ENCODE assay signal across 8 cellular contexts in genomic region chr2:219386532-219387280, GRCh38. TPM values are rescaled to one million over a fixed set of nuclear protein-coding genes. Genes with fewer than 3 reads are reported as not detected.
DNase-seq lines count a peak whose midpoint lies in the region; ATAC-seq and TF ChIP-seq lines count a peak whose summit lies in the region.

No MANE protein-coding gene starts in this region.

- peak overlapping the region; percentile 64; the same call in 1 of the 2 replicates for H2AFZ ChIP-seq in KMS-11 (ENCODE audit: low read depth)

- H3K36me3 ChIP-seq in KMS-11 (ENCODE audit: insufficient read depth) (no peaks in the 10 kb centered on the region), muscle layer of duodenum (ENCODE audit: control insufficient read depth in 1 of 2, insufficient read depth in 2 of 2, low read length in 2 of 2) (peaks cover 43% of the 10 kb centered on the region in 2 donors)

- no peak for ATAC-seq in GM18873 (IDR thresholded peaks at IDR 0.05; ENCODE audit: low FRiP score, unreplicated experiment)

- H3K27me3 ChIP-seq in AG04450 (ENCODE audit: control insufficient read depth, insufficient read depth, low read length) (peaks cover 4% of the 10 kb centered on the region), KMS-11 (ENCODE audit: insufficient read depth, low read depth) (no peaks in the 10 kb centered on the region), muscle layer of duodenum (ENCODE audit: low read depth, low read length) (no peaks in the 10 kb centered on the region)

- H3K4me3 ChIP-seq in AG04450 (ENCODE audit: low read depth, low read length) (peak overlapping the region; percentile 90), KMS-11 (IDR thresholded peaks at IDR 0.05; ENCODE audit: insufficient read depth, low read depth, low read length) (no peak overlapping the region), muscle layer of duodenum (ENCODE audit: low read depth in 1 of 2, low read length in 2 of 2) (peak overlapping the region; percentile 82 to 86)

- no peak for DNase-seq in AG04450 (ENCODE audit: low read depth, low spot score)
- no peak for DNase-seq in caudate nucleus (lab: John Stamatoyannopoulos, UW)
- no peak for DNase-seq in SIG-M5 treated with dmso at 0.1 percent for 504 hours (lab: John Stamatoyannopoulos, UW; ENCODE audit: unreplicated experiment)
- DNase-seq in HPDE6-E6E7 (ENCODE audit: extremely low spot score), result no peak
- no peak for DNase-seq in COR-L47 (lab: John Stamatoyannopoulos, UW)

- CTCF ChIA-PET in AG04450 (lab: Charles Lee), result interaction anchor here (1.4 to 6.8 kb wide), 2 partner anchors 23 to 143 kb away, joined by 3 to 61 read pairs; no protein-coding TSS in a partner anchor

- POLR2A ChIA-PET in AG04450 (lab: Yijun Ruan, JAX), result interaction anchor here (1.1 to 1.5 kb wide), 5 partner anchors 11 to 112 kb away, joined by 3 to 14 read pairs (median 6); partner anchors contain the start of genes DNAJB2 and GMPPA

- TF ChIP-seq CTCF in AG04450 (IDR thresholded peaks at IDR 0.05; ENCODE audit: low read depth, low read length) (no peak), KMS-11 (conservative IDR thresholded peaks at IDR 0.05; ENCODE audit: low read depth, low read length) (no peak)

- H4K20me1 ChIP-seq in KMS-11 (ENCODE audit: insufficient read depth), result no peaks in the 10 kb centered on the region

- no peaks in the 10 kb centered on the region for H3K79me2 ChIP-seq in KMS-11 (ENCODE audit: insufficient read depth, low read depth)

- H3K27ac ChIP-seq in AG04450 (ENCODE audit: low read depth, low read length) (peak overlapping the region; percentile 96), KMS-11 (peak overlapping the region; percentile 79), caudate nucleus (ENCODE audit: low read depth, low read length) (peak overlapping the region; percentile 60), muscle layer of duodenum (ENCODE audit: low read length) (peak overlapping the region; percentile 88)

- H3K9ac ChIP-seq in KMS-11, result peak overlapping the region; percentile 88

- H3K9me3 ChIP-seq in AG04450 (ENCODE audit: control insufficient read depth, insufficient read depth, low read length), result no peaks in the 10 kb centered on the region; the same call in 1 of the 2 replicates
- no peaks in the 10 kb centered on the region for H3K9me3 ChIP-seq in muscle layer of duodenum (ENCODE audit: control insufficient read depth in 1 of 2, low read length in 2 of 2)

- H3K4me1 ChIP-seq in KMS-11 (ENCODE audit: low read depth, poor library complexity, severe bottlenecking) (peaks cover 6% of the 10 kb centered on the region), muscle layer of duodenum (ENCODE audit: control insufficient read depth in 1 of 2, insufficient read depth in 2 of 2, low read length in 2 of 2) (peaks cover 16 to 22% of the 10 kb centered on the region in 2 donors)

- peak overlapping the region; percentile 33 for H3K4me2 ChIP-seq in KMS-11

RNA-seq across cellular contexts. Expression of gene DNPEP, which starts 1.0 kb away (rescaled TPM):
- polyA plus RNA-seq in AG04450 (2011; rRNA removed), result 41.5 and 71.2 TPM in 2 replicates
- polyA minus RNA-seq in AG04450 (2011; rRNA and poly(A)+ RNA removed), result 48.2 and 81.9 TPM in 2 replicates

RNA-seq across cellular contexts. Expression of gene DES, which starts 31.5 kb away (rescaled TPM):
- polyA plus RNA-seq in AG04450 (2011; rRNA removed), result 19.8 and 24.9 TPM in 2 replicates
- polyA minus RNA-seq in AG04450 (2011; rRNA and poly(A)+ RNA removed), result 40.7 and 49.5 TPM in 2 replicates

RNA-seq across cellular contexts. Expression of gene SPEG, which starts 47.9 kb away (rescaled TPM):
- polyA plus RNA-seq in AG04450 (2011; rRNA removed), result 28.0 and 32.8 TPM in 2 replicates
- polyA minus RNA-seq in AG04450 (2011; rRNA and poly(A)+ RNA removed), result 24.5 and 38.3 TPM in 2 replicates

RNA-seq across cellular contexts. Expression of gene RESP18, which starts 54.2 kb away (rescaled TPM):
- not detected in 2 replicates for polyA plus RNA-seq in AG04450 (2011; rRNA removed)
- polyA minus RNA-seq in AG04450 (2011; rRNA and poly(A)+ RNA removed), result not detected in 2 replicates
